ENCODE assay signal across 30 cellular contexts in the genomic region with DNA sequence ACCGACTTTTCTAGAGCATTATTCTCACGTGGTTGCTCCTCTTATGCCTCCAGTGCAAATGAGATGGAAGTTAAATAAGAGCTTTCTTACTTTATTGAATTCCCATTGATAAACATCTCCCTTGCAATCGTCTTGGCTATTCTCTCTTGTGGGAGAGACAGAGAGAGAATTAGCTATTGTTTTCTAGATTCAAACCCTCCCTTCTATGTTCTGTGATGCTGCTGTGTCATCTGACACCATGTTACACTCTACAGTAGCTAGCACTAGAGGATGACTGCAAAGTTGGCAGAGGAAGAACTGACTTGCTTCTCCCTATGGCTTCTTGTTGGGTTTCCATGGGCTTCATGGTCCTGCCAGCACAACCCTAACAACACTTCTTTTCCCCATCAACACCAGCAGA.
"Had no signal": no experiment of that assay in that cellular context is flagged by ENCODE, and none has a peak within 500 bp of the region (broad histone marks: within the 10 kb centered on the region; RNA-seq: fewer than 3 reads in every experiment).

No MANE protein-coding gene starts in this region.

- H3K27ac ChIP-seq: adrenal gland, body of pancreas, SJCRH30, SK-N-MC had no signal

- FAIRE-seq: astrocyte, bronchial epithelial cell had no signal

- H3K4me3 Mint-ChIP-seq: activated CD4-positive, alpha-beta T cell treated with anti-CD3 and anti-CD28 coated beads, Interleukin-2, amount 10 ng/mL, durations not matched to agents 7 days and 5 days; activated CD8-positive, alpha-beta T cell treated with anti-CD3 and anti-CD28 coated beads, Interleukin-2, amount 10 ng/mL, durations not matched to agents 7 days and 5 days; activated T-cell treated with anti-CD3 and anti-CD28 coated beads, Interleukin-2, amount 50 U/mL, for 24 hours had no signal

- H3K9me3 Mint-ChIP-seq: activated CD4-positive, alpha-beta T cell treated with anti-CD3 and anti-CD28 coated beads, Interleukin-2, amount 10 ng/mL, durations not matched to agents 7 days and 5 days; activated naive CD4-positive, alpha-beta T cell treated with anti-CD3 and anti-CD28 coated beads, Interleukin-2, amount 50 U/mL, for 72 hours; activated T-cell treated with anti-CD3 and anti-CD28 coated beads, Interleukin-2, amount 50 U/mL, for 24 hours; activated T-helper 2 cell treated with anti-CD3 and anti-CD28 coated beads, Interferon-gamma antibody, Interleukin-2, Interleukin-4, amounts not matched to agents 10 μg/mL and 5 μg/mL and 100 μg/mL, durations not matched to agents 14 hours and 24 hours and 36 hours had no signal

- ATAC-seq: activated CD8-positive, alpha-beta T cell treated with anti-CD3 and anti-CD28 coated beads, Interleukin-2, amount 10 ng/mL, durations not matched to agents 7 days and 5 days; activated naive CD4-positive, alpha-beta T cell treated with anti-CD3 and anti-CD28 coated beads, Interleukin-2, amount 50 U/mL, for 72 hours; body of pancreas had no signal

- H3K4me3 ChIP-seq: adrenal gland, body of pancreas, MG63, SJCRH30, SK-N-MC had no signal

- DNase-seq: activated CD4-positive, alpha-beta T cell treated with anti-CD3 and anti-CD28 coated beads, Interleukin-2, amount 10 ng/mL, durations not matched to agents 7 days and 5 days; activated CD4-positive, alpha-beta T cell treated with anti-CD3 and anti-CD28 coated beads, Interleukin-2, amount 50 U/mL, for 48 hours; activated CD8-positive, alpha-beta T cell treated with anti-CD3 and anti-CD28 coated beads, Interleukin-2, amount 10 ng/mL, durations not matched to agents 7 days and 5 days; activated gamma-delta T cell; activated naive CD4-positive, alpha-beta T cell treated with Interleukin-2 at 50 U/mL for 16 hours; activated T-cell treated with anti-CD3 and anti-CD28 coated beads, Interleukin-2, amount 50 U/mL, for 24 hours; adrenal gland; body of pancreas; Kasumi-1; KG1; MG63; NCI-H1048; NCI-H1105 treated with DMSO at 0.1 percent for 48 hours; NCI-H1436; NCI-H1694; NCI-H1930; NCI-H2081 treated with DMSO at 0.1 percent for 48 hours; NCI-H2171; NCI-H510A; NCI-H526; NCI-H748 treated with DMSO at 0.1 percent for 48 hours; NK-92 treated with Interleukin-12 subunit alpha and Interleukin-12 subunit beta, amount 100 ng/mL, for 24 hours; Right ventricle myocardium superior; SJCRH30; T1000 had no signal

- H3K9me3 ChIP-seq: adrenal gland, body of pancreas, MG63, SJCRH30 had no signal

- H3K27me3 ChIP-seq: adrenal gland, body of pancreas, MG63, SJCRH30 had no signal

- H3K27ac Mint-ChIP-seq: activated CD4-positive, alpha-beta T cell treated with anti-CD3 and anti-CD28 coated beads, Interleukin-2, amount 10 ng/mL, durations not matched to agents 7 days and 5 days; activated CD8-positive, alpha-beta T cell treated with anti-CD3 and anti-CD28 coated beads, Interleukin-2, amount 10 ng/mL, durations not matched to agents 7 days and 5 days; activated naive CD4-positive, alpha-beta T cell treated with anti-CD3 and anti-CD28 coated beads, Interleukin-2, amount 50 U/mL, for 72 hours; activated T-cell treated with anti-CD3 and anti-CD28 coated beads, Interleukin-2, amount 50 U/mL, for 24 hours; activated T-helper 2 cell treated with anti-CD3 and anti-CD28 coated beads, Interferon-gamma antibody, Interleukin-2, Interleukin-4, amounts not matched to agents 10 μg/mL and 5 μg/mL and 100 μg/mL, durations not matched to agents 14 hours and 24 hours and 36 hours had no signal

- H3K36me3 Mint-ChIP-seq: activated naive CD4-positive, alpha-beta T cell treated with anti-CD3 and anti-CD28 coated beads, Interleukin-2, amount 50 U/mL, for 72 hours had no signal

- H3K36me3 ChIP-seq: adrenal gland, MG63, SJCRH30 had no signal

- H3K4me1 ChIP-seq: adrenal gland, body of pancreas, SJCRH30 had no signal
